ENCODE assay signal across 8 cellular contexts in genomic region chr6:7073810-7074525, GRCh38.
DNase-seq lines count a peak whose midpoint lies in the region; ATAC-seq lines count a peak whose summit lies in the region.

No MANE protein-coding gene starts in this region.

- in situ Hi-C loops in KBM-7 (cut with MboI; ENCODE audit: low pct_unique_long_range_greater_than_20kb, low sequenced_read_pairs) = no loop called here

- ATAC-seq in GM18861 (IDR thresholded peaks at IDR 0.05; ENCODE audit: unreplicated experiment) (peak; percentile 94), HG02885 (IDR thresholded peaks at IDR 0.05; ENCODE audit: poor library complexity, unreplicated experiment) (peak; percentile 100)

- DNase-seq in activated CD4-positive, alpha-beta T cell treated with anti-CD3 and anti-CD28 coated beads for 1 hour = peak; percentile 37
- DNase-seq in germinal center (ENCODE audit: low spot score) (peak; percentile 76), SKM-1 treated with dmso at 0.1 percent for 144 hours (lab: John Stamatoyannopoulos, UW; ENCODE audit: unreplicated experiment) (no peak), NCI-H748 (lab: John Stamatoyannopoulos, UW; ENCODE audit: unreplicated experiment) (no peak), KBM-7 (no peak)
- DNase-seq in stimulated activated naive CD4-positive, alpha-beta T cell treated with Interleukin-2 at 50 U/mL for 16 hours (lab: John Stamatoyannopoulos, UW) = peak; percentile 73

Comparison
In these comparisons a context has a peak if more than half of its experiments do, and no peak if none do; other contexts are left out.
1. DNase-seq: peak in activated CD4-positive, alpha-beta T cell treated with anti-CD3 and anti-CD28 coated beads for 1 hour (single experiment), germinal center (single experiment) and stimulated activated naive CD4-positive, alpha-beta T cell treated with Interleukin-2 at 50 U/mL for 16 hours (single experiment); none in SKM-1 treated with dmso at 0.1 percent for 144 hours (single experiment), NCI-H748 (single experiment) and KBM-7 (single experiment).